27 cellular contexts compared by ENCODE assay signal in genomic region chr20:3749087-3749688, GRCh38. TPM values are rescaled to one million over a fixed set of nuclear protein-coding genes. Genes with fewer than 3 reads are reported as not detected.
DNase-seq lines count a peak whose midpoint lies in the region; ATAC-seq and TF ChIP-seq lines count a peak whose summit lies in the region.
"Had no signal": no experiment of that assay in that cellular context is flagged by ENCODE, and none has a peak within 500 bp of the region (broad histone marks: within the 10 kb centered on the region; RNA-seq: fewer than 3 reads in every experiment).

No MANE protein-coding gene starts in this region.

- H3K36me3 ChIP-seq in heart left ventricle (peaks cover 0 to 66% (median 43%) of the 10 kb centered on the region in 9 donors), HUES64 (ENCODE audit: insufficient read depth, low read length) (no peaks in the 10 kb centered on the region), iPS-18a (ENCODE audit: control insufficient read depth, low read depth, low read length) (no peaks in the 10 kb centered on the region), sigmoid colon (peaks cover 0 to 29% (median 5%) of the 10 kb centered on the region in 4 donors)
- H3K36me3 ChIP-seq: HAP-1 had no signal

- TF ChIP-seq POLR2A in heart left ventricle (IDR thresholded peaks at IDR 0.05) (no peak), sigmoid colon (IDR thresholded peaks at IDR 0.05) (no peak)

- intact Hi-C loops in Right ventricle myocardium inferior (cut with DNase I): no loop called here
- intact Hi-C loops in heart left ventricle (cut with DNase I): no loop called here
- intact Hi-C loops in sigmoid colon (cut with DNase I): no loop called here

- H3K9ac ChIP-seq in HUES64 (ENCODE audit: low read depth, low read length): no peak overlapping the region; the same call in 1 of the 2 replicates
- no peak overlapping the region for H3K9ac ChIP-seq in iPS-18a (ENCODE audit: low read length)
- H3K9ac ChIP-seq: KMS-11 had no signal

- TF ChIP-seq EP300 in sigmoid colon (IDR thresholded peaks at IDR 0.05): no peak

- H3K4me1 ChIP-seq in heart left ventricle (peaks cover 0 to 56% (median 11%) of the 10 kb centered on the region in 12 donors), HUES64 (ENCODE audit: insufficient read depth, low read length) (peaks cover 7% of the 10 kb centered on the region; the same call in 1 of the 2 replicates), iPS-18a (ENCODE audit: control insufficient read depth, low read depth, low read length) (peaks cover 8% of the 10 kb centered on the region), sigmoid colon (peaks cover 0 to 29% (median 8%) of the 10 kb centered on the region in 4 donors)

- ATAC-seq in Right ventricle myocardium inferior (no peak), heart left ventricle (no peak), GM21737 (IDR thresholded peaks at IDR 0.05; ENCODE audit: unreplicated experiment) (no peak)

- peak overlapping the region in 4 of 12 donors; percentile 2 to 26 (median 12) for H3K4me3 ChIP-seq in heart left ventricle
- H3K4me3 ChIP-seq in HUES64 (ENCODE audit: low read length): peak overlapping the region; percentile 48
- peak overlapping the region; percentile 49 for H3K4me3 ChIP-seq in iPS-18a (ENCODE audit: low read length)
- H3K4me3 ChIP-seq in sigmoid colon: no peak overlapping the region
- H3K4me3 ChIP-seq: body of pancreas, HAP-1 had no signal

- H3K27ac ChIP-seq in heart left ventricle: no peak overlapping the region
- H3K27ac ChIP-seq in HUES64 (ENCODE audit: low read depth, low read length): no peak overlapping the region
- no peak overlapping the region for H3K27ac ChIP-seq in iPS-18a (ENCODE audit: low read length)
- no peak overlapping the region for H3K27ac ChIP-seq in sigmoid colon
- H3K27ac ChIP-seq: body of pancreas, KMS-11, skin epidermis, tibial nerve had no signal

- no peaks in the 10 kb centered on the region for H3K9me3 ChIP-seq in heart left ventricle
- no peaks in the 10 kb centered on the region for H3K9me3 ChIP-seq in HUES64 (ENCODE audit: insufficient read depth, low read depth, low read length)
- H3K9me3 ChIP-seq in iPS-18a (ENCODE audit: control insufficient read depth, low read depth, low read length): no peaks in the 10 kb centered on the region
- H3K9me3 ChIP-seq in sigmoid colon: no peaks in the 10 kb centered on the region
- H3K9me3 ChIP-seq: body of pancreas, tibial nerve had no signal

- H3K27me3 ChIP-seq in heart left ventricle: peaks cover 0 to 17% (median 0%) of the 10 kb centered on the region in 9 donors
- peaks cover 56% of the 10 kb centered on the region for H3K27me3 ChIP-seq in HUES64 (ENCODE audit: insufficient read depth, low read length)
- H3K27me3 ChIP-seq in iPS-18a (ENCODE audit: control insufficient read depth, insufficient read depth, low read length): peaks cover 63% of the 10 kb centered on the region
- H3K27me3 ChIP-seq in sigmoid colon: peaks cover 0 to 26% (median 9%) of the 10 kb centered on the region in 3 donors

- WGBS in heart left ventricle, 4 donors: 74 to 85% (median 76%) methylated on average over 16 to 24 of the region's 24 CpGs
- 84% methylated on average over 23 of the region's 24 CpGs for WGBS in HUES64
- WGBS in sigmoid colon, 2 donors: 56 to 79% methylated on average over 24 of the region's 24 CpGs

- TF ChIP-seq CTCF in heart left ventricle (IDR thresholded peaks at IDR 0.05) (no peak), sigmoid colon (IDR thresholded peaks at IDR 0.05) (no peak)

- DNase-seq in Right ventricle myocardium inferior (ENCODE audit: missing footprints) (peak; percentile 44), heart left ventricle (no peak), sigmoid colon (peak; percentile 68), SIG-M5 treated with dmso at 0.1 percent for 504 hours (lab: John Stamatoyannopoulos, UW; ENCODE audit: unreplicated experiment) (no peak), activated T-cell treated with anti-CD3 and anti-CD28 coated beads for 4 hours (no peak)
- DNase-seq: activated naive CD4-positive, alpha-beta T cell; activated T-cell treated with anti-CD3 and anti-CD28 coated beads, Interleukin-2, amount 50 U/mL, for 4 hours; MM.1S; natural killer cell; NCI-H2029 treated with DMSO at 0.1 percent for 48 hours; NCI-H226 had no signal

RNA-seq across cellular contexts. Expression of gene HSPA12B, which starts 16.7 kb away (rescaled TPM):
- total RNA-seq in Right ventricle myocardium inferior (17.5 TPM), heart left ventricle (10 to 100 TPM; 10.4 to 35.7 (median 14.3) TPM), sigmoid colon (10 to 100 TPM in 1 of 4 donors, 1 to 10 TPM in 3; 2.2 to 10.5 (median 7.8) TPM)
- polyA plus RNA-seq in heart left ventricle (10 to 100 TPM; 11.8 to 17.3 TPM), sigmoid colon (1 to 10 TPM in 2 of 3 donors, under 1 TPM in 1; 0.69 to 7.8 (median 2.9) TPM)
- 1.4 TPM for polyA plus RNA-seq in HUES64 (2013, experiment 1 of 2)
- polyA plus RNA-seq in HUES64 (2013, experiment 2 of 2): 2.9 TPM
- total RNA-seq: activated CD8-positive, alpha-beta memory T cell treated with anti-CD3 and anti-CD28 coated beads for 36 hours; HT-29; mononuclear cell; natural killer cell; osteocyte; renal cortical epithelial cell had no signal

RNA-seq across cellular contexts. Expression of gene ADISSP, which starts 18.4 kb away (rescaled TPM):
- total RNA-seq in Right ventricle myocardium inferior: 14.6 TPM
- 10 to 100 TPM in 6 of 9 donors, 1 to 10 TPM in 3; 7.8 to 22.2 (median 13.7) TPM for total RNA-seq in heart left ventricle
- 10 to 100 TPM in 1 of 2 donors, 1 to 10 TPM in 1; 9.8 to 19.3 TPM for polyA plus RNA-seq in heart left ventricle
- 78.0 TPM for polyA plus RNA-seq in HUES64 (2013, experiment 1 of 2)
- 81.8 TPM for polyA plus RNA-seq in HUES64 (2013, experiment 2 of 2)
- 100 to 1,000 TPM in 1 of 4 donors, 10 to 100 TPM in 3; 53.2 to 116 (median 69.6) TPM for total RNA-seq in sigmoid colon
- 10 to 100 TPM; 15.7 to 38.1 (median 18.0) TPM for polyA plus RNA-seq in sigmoid colon

RNA-seq across cellular contexts. Expression of gene SPEF1, which starts 32.1 kb away (rescaled TPM):
- total RNA-seq in Right ventricle myocardium inferior: 0.14 TPM
- under 1 TPM in 4 of 9 donors, not detected in 5; 0.18 to 0.65 (median 0.30) TPM for total RNA-seq in heart left ventricle
- polyA plus RNA-seq in heart left ventricle: under 1 TPM; 0.11 to 0.17 TPM
- 0.45 TPM for polyA plus RNA-seq in HUES64 (2013, experiment 1 of 2)
- polyA plus RNA-seq in HUES64 (2013, experiment 2 of 2): 0.38 TPM
- under 1 TPM in 1 of 4 donors, not detected in 3; 0.81 TPM for total RNA-seq in sigmoid colon
- under 1 TPM in 1 of 3 donors, not detected in 2; 0.12 TPM for polyA plus RNA-seq in sigmoid colon
- total RNA-seq: liver, mononuclear cell, osteocyte had no signal
- polyA plus RNA-seq: liver had no signal

RNA-seq across cellular contexts. Expression of gene SIGLEC1, which starts 36.8 kb away (rescaled TPM):
- total RNA-seq in Right ventricle myocardium inferior (9.5 TPM), heart left ventricle (10 to 100 TPM in 2 of 9 donors, 1 to 10 TPM in 7; 1.5 to 51.9 (median 5.7) TPM), sigmoid colon (10 to 100 TPM in 3 of 4 donors, 1 to 10 TPM in 1; 9.9 to 17.1 (median 10.2) TPM)
- polyA plus RNA-seq in heart left ventricle (1 to 10 TPM; 1.9 to 6.1 TPM), sigmoid colon (1 to 10 TPM; 2.4 to 6.9 (median 5.3) TPM)
- not detected for polyA plus RNA-seq in HUES64 (2013, experiment 1 of 2)
- polyA plus RNA-seq in HUES64 (2013, experiment 2 of 2): not detected
- total RNA-seq: activated CD8-positive, alpha-beta memory T cell treated with anti-CD3 and anti-CD28 coated beads for 36 hours; chondrocyte; HT-29; renal cortical epithelial cell had no signal
- polyA plus RNA-seq: BJ had no signal

RNA-seq across cellular contexts. Expression of gene CENPB, which starts 37.4 kb away (rescaled TPM):
- total RNA-seq in Right ventricle myocardium inferior: 68.2 TPM
- total RNA-seq in heart left ventricle: 100 to 1,000 TPM in 1 of 9 donors, 10 to 100 TPM in 8; 56.2 to 122 (median 74.0) TPM
- 100 to 1,000 TPM in 1 of 2 donors, 10 to 100 TPM in 1; 77.1 to 105 TPM for polyA plus RNA-seq in heart left ventricle
- polyA plus RNA-seq in HUES64 (2013, experiment 1 of 2): 43.4 TPM
- polyA plus RNA-seq in HUES64 (2013, experiment 2 of 2): 42.6 TPM
- 10 to 100 TPM; 73.4 to 99.9 (median 84.3) TPM for total RNA-seq in sigmoid colon
- 10 to 100 TPM; 52.7 to 71.4 (median 58.9) TPM for polyA plus RNA-seq in sigmoid colon

Comparison
In these comparisons a context has a peak if more than half of its experiments do, and no peak if none do; other contexts are left out.
1. DNase-seq: peak in Right ventricle myocardium inferior (single experiment) and sigmoid colon (single experiment); none in heart left ventricle (0 of 5), SIG-M5 treated with dmso at 0.1 percent for 504 hours (single experiment) and activated T-cell treated with anti-CD3 and anti-CD28 coated beads for 4 hours (single experiment).
2. H3K4me3 ChIP-seq: peak in HUES64 (single experiment) and iPS-18a (single experiment); none in sigmoid colon (0 of 4).